2 cellular contexts compared by ENCODE assay signal in genomic region chr15:67087507-67088172, GRCh38.
TF ChIP-seq lines count a peak whose summit lies in the region.

No MANE protein-coding gene starts in this region.

TF ChIP-seq in IMR-90, 13 proteins besides CTCF, POLR2A, EP300 and RAD21:
- TF ChIP-seq FOS (IDR thresholded peaks at IDR 0.05; ENCODE audit: low read depth, low read length) (no peak), MAZ (IDR thresholded peaks at IDR 0.05; ENCODE audit: borderline replicate concordance, low read depth, low read length) (no peak), SMC3 (IDR thresholded peaks at IDR 0.05; ENCODE audit: low read depth, low read length) (no peak)

TF ChIP-seq in GM12878, 131 proteins besides CTCF, POLR2A, EP300 and RAD21:
- TF ChIP-seq MEF2A (IDR thresholded peaks at IDR 0.05; ENCODE audit: insufficient read depth, low read depth, low read length), result no peak
- no peak for TF ChIP-seq TCF12 (IDR thresholded peaks at IDR 0.05; ENCODE audit: low read depth, low read length)
- no peak for TF ChIP-seq ZBED1 (IDR thresholded peaks at IDR 0.05; ENCODE audit: borderline replicate concordance)
- peak; percentile 72 for TF ChIP-seq PKNOX1 (IDR thresholded peaks at IDR 0.05)
- no peak for TF ChIP-seq HDAC6 (IDR thresholded peaks at IDR 0.05; ENCODE audit: unreplicated experiment)
- TF ChIP-seq SREBF1 (IDR thresholded peaks at IDR 0.05; ENCODE audit: low read length), result no peak
- no peak for TF ChIP-seq KLF5 (IDR thresholded peaks at IDR 0.05; ENCODE audit: partially characterized antibody)
- TF ChIP-seq E2F4 (IDR thresholded peaks at IDR 0.05; ENCODE audit: low read depth, low read length), result no peak
- TF ChIP-seq STAT3 (IDR thresholded peaks at IDR 0.05; ENCODE audit: low read depth, low read length), result no peak
